In genomic region chr9:34252670-34253459, GRCh38 we compare ENCODE assay signal across 8 cellular contexts.
DNase-seq lines count a peak whose midpoint lies in the region; ATAC-seq and TF ChIP-seq lines count a peak whose summit lies in the region.

No MANE protein-coding gene starts in this region.

- no peak overlapping the region for H3K4me3 ChIP-seq in CD8-positive, alpha-beta memory T cell (ENCODE audit: low read length)
- H3K4me3 ChIP-seq in H7 (ENCODE audit: insufficient read depth, low read depth, low read length) (no peak overlapping the region), esophagus squamous epithelium (no peak overlapping the region)

- no peak overlapping the region for H3K27ac ChIP-seq in CD8-positive, alpha-beta memory T cell (ENCODE audit: low read depth, low read length)
- peak overlapping the region; percentile 29 to 77 (median 74) for H3K27ac ChIP-seq in esophagus squamous epithelium

- H3K27me3 ChIP-seq in CD8-positive, alpha-beta memory T cell (ENCODE audit: insufficient read depth, low read length, poor library complexity, severe bottlenecking), result no peaks in the 10 kb centered on the region
- no peaks in the 10 kb centered on the region for H3K27me3 ChIP-seq in H7 (ENCODE audit: control insufficient read depth, insufficient read depth, low read length)
- H3K27me3 ChIP-seq in esophagus squamous epithelium, result no peaks in the 10 kb centered on the region

- peak overlapping the region in 7 of 8 donors; percentile 59 to 94 (median 72) for H3K27ac Mint-ChIP-seq in CD8-positive, alpha-beta memory T cell
- peak overlapping the region; percentile 43 to 62 for H3K27ac Mint-ChIP-seq in natural killer cell
- no peak overlapping the region for H3K27ac Mint-ChIP-seq in stimulated activated naive B cell treated with anti-CD40 and anti-IgM and Interleukin-4, amounts not matched to agents 10 μg/mL and 1 μg/mL and 100 μg/mL, for 72 hours

- no peaks in the 10 kb centered on the region for H3K9me3 Mint-ChIP-seq in CD8-positive, alpha-beta memory T cell
- H3K9me3 Mint-ChIP-seq in natural killer cell, result no peaks in the 10 kb centered on the region
- no peaks in the 10 kb centered on the region for H3K9me3 Mint-ChIP-seq in stimulated activated naive B cell treated with anti-CD40 and anti-IgM and Interleukin-4, amounts not matched to agents 10 μg/mL and 1 μg/mL and 100 μg/mL, for 72 hours

- TF ChIP-seq CTCF in esophagus squamous epithelium (IDR thresholded peaks at IDR 0.05), result peak; percentile 43 to 95 (median 88)
- TF ChIP-seq CTCF in natural killer cell (IDR thresholded peaks at IDR 0.05), result peak; percentile 96

- WGBS in esophagus squamous epithelium, 2 donors, result 36 to 47% methylated on average over 6 to 10 of the region's 10 CpGs

- peak; percentile 25 to 76 (median 54) for DNase-seq in CD8-positive, alpha-beta memory T cell
- peak; percentile 89 for DNase-seq in H7
- peak; percentile 34 for DNase-seq in NOMO-1 treated with dmso at 0.1 percent for 144 hours (lab: John Stamatoyannopoulos, UW; ENCODE audit: unreplicated experiment)
- peak; percentile 45 for DNase-seq in activated T-cell treated with anti-CD3 and anti-CD28 coated beads for 1 hour (ENCODE audit: low read depth)
- no peak for DNase-seq in esophagus squamous epithelium (lab: John Stamatoyannopoulos, UW)
- peak; percentile 66 for DNase-seq in natural killer cell
- peak; percentile 43 for DNase-seq in stimulated activated naive B cell treated with anti-CD40 and anti-IgM and Interleukin-4, amounts not matched to agents 10 μg/mL and 1 μg/mL and 100 μg/mL, for 72 hours
- DNase-seq in GF-D8 (lab: John Stamatoyannopoulos, UW), result no peak

- CTCF ChIA-PET in CD8-positive, alpha-beta memory T cell (lab: Charles Lee), result interaction anchor here (0.8 to 3.4 kb wide), 20 partner anchors 10 to 242 kb away, joined by 3 to 13 read pairs (median 4); partner anchors contain the start of genes MYORG and UBAP1

- POLR2A ChIA-PET in CD8-positive, alpha-beta memory T cell (lab: Charles Lee), result no interaction called here

- intact Hi-C loops in esophagus squamous epithelium (cut with DNase I), result no loop called here
- intact Hi-C loops in natural killer cell (cut with micrococcal nuclease), result loop anchor here (1.0 to 2.0 kb wide), 3 partner anchors 74 to 242 kb away; partner anchors contain the start of genes DCAF12 and UBAP1

- no peak overlapping the region for H3K4me3 Mint-ChIP-seq in CD8-positive, alpha-beta memory T cell
- no peak overlapping the region for H3K4me3 Mint-ChIP-seq in natural killer cell
- H3K4me3 Mint-ChIP-seq in stimulated activated naive B cell treated with anti-CD40 and anti-IgM and Interleukin-4, amounts not matched to agents 10 μg/mL and 1 μg/mL and 100 μg/mL, for 72 hours, result no peak overlapping the region

- no peaks in the 10 kb centered on the region for H3K27me3 Mint-ChIP-seq in CD8-positive, alpha-beta memory T cell
- no peaks in the 10 kb centered on the region for H3K27me3 Mint-ChIP-seq in natural killer cell (ENCODE audit: low read depth in 2 of 2)
- H3K27me3 Mint-ChIP-seq in stimulated activated naive B cell treated with anti-CD40 and anti-IgM and Interleukin-4, amounts not matched to agents 10 μg/mL and 1 μg/mL and 100 μg/mL, for 72 hours, result no peaks in the 10 kb centered on the region

- peak; percentile 75 to 91 (median 77) for ATAC-seq in natural killer cell
- ATAC-seq in stimulated activated naive B cell treated with anti-CD40 and anti-IgM and Interleukin-4, amounts not matched to agents 10 μg/mL and 1 μg/mL and 100 μg/mL, for 72 hours (replicated peaks), result peak; percentile 68

- H3K9me3 ChIP-seq in CD8-positive, alpha-beta memory T cell (ENCODE audit: low read length), result no peaks in the 10 kb centered on the region
- no peaks in the 10 kb centered on the region for H3K9me3 ChIP-seq in esophagus squamous epithelium

- H3K36me3 ChIP-seq in CD8-positive, alpha-beta memory T cell (ENCODE audit: insufficient read depth, low read length), result peaks cover 25% of the 10 kb centered on the region
- H3K36me3 ChIP-seq in H7 (replicated peaks; ENCODE audit: control insufficient read depth, insufficient read depth, low read length) (peaks cover 13% of the 10 kb centered on the region), esophagus squamous epithelium (peaks cover 15 to 75% (median 23%) of the 10 kb centered on the region in 3 donors)

- peaks cover 0 to 49% (median 5%) of the 10 kb centered on the region in 3 donors for H3K36me3 Mint-ChIP-seq in CD8-positive, alpha-beta memory T cell
- no peaks in the 10 kb centered on the region for H3K36me3 Mint-ChIP-seq in natural killer cell
- peaks cover 38 to 60% of the 10 kb centered on the region in 2 donors for H3K36me3 Mint-ChIP-seq in stimulated activated naive B cell treated with anti-CD40 and anti-IgM and Interleukin-4, amounts not matched to agents 10 μg/mL and 1 μg/mL and 100 μg/mL, for 72 hours

- H3K4me1 Mint-ChIP-seq in CD8-positive, alpha-beta memory T cell, result peaks cover 6 to 12% (median 10%) of the 10 kb centered on the region in 3 donors
- H3K4me1 Mint-ChIP-seq in natural killer cell, result no peaks in the 10 kb centered on the region
- peaks cover 20 to 26% of the 10 kb centered on the region in 2 donors for H3K4me1 Mint-ChIP-seq in stimulated activated naive B cell treated with anti-CD40 and anti-IgM and Interleukin-4, amounts not matched to agents 10 μg/mL and 1 μg/mL and 100 μg/mL, for 72 hours

- no peak for TF ChIP-seq POLR2A in esophagus squamous epithelium (IDR thresholded peaks at IDR 0.05)

- H3K4me1 ChIP-seq in CD8-positive, alpha-beta memory T cell (ENCODE audit: insufficient read depth, low read length), result peaks cover 8% of the 10 kb centered on the region
- H3K4me1 ChIP-seq in esophagus squamous epithelium, result peaks cover 19 to 75% (median 33%) of the 10 kb centered on the region in 3 donors

Comparison
In these comparisons a context has a peak if more than half of its experiments do, and no peak if none do; other contexts are left out.
1. DNase-seq: peak in CD8-positive, alpha-beta memory T cell (5 of 5), H7 (single experiment), NOMO-1 treated with dmso at 0.1 percent for 144 hours (single experiment), activated T-cell treated with anti-CD3 and anti-CD28 coated beads for 1 hour (single experiment), natural killer cell (single experiment) and stimulated activated naive B cell treated with anti-CD40 and anti-IgM and Interleukin-4, amounts not matched to agents 10 μg/mL and 1 μg/mL and 100 μg/mL, for 72 hours (single experiment); none in esophagus squamous epithelium (single experiment) and GF-D8 (single experiment).